20 cellular contexts compared by ENCODE assay signal in genomic region chr13:84528408-84529055, GRCh38.
"Had no signal": no experiment of that assay in that cellular context is flagged by ENCODE, and none has a peak within 500 bp of the region (broad histone marks: within the 10 kb centered on the region; RNA-seq: fewer than 3 reads in every experiment).

No MANE protein-coding gene starts in this region.

- ATAC-seq: effector memory CD8-positive, alpha-beta T cell; gastrocnemius medialis; left cardiac atrium; stimulated activated naive CD8-positive, alpha-beta T cell treated with anti-CD3 and anti-CD28 coated beads, Interleukin-15, Interleukin-2, amounts not matched to agents 100 U/mL and 50 U/mL, for 24 hours had no signal

- H3K36me3 ChIP-seq: esophagus muscularis mucosa, gastrocnemius medialis, left ventricle myocardium inferior, sigmoid colon, tibial nerve had no signal

- H3K4me3 ChIP-seq: esophagus muscularis mucosa, gastrocnemius medialis, left ventricle myocardium inferior, lung, sigmoid colon, skin epidermis, testis, tibial nerve had no signal

- FAIRE-seq: colon, kidney had no signal

- H3K4me1 ChIP-seq: esophagus muscularis mucosa, gastrocnemius medialis, left ventricle myocardium inferior, sigmoid colon, testis, tibial nerve had no signal

- H3K9me3 ChIP-seq: esophagus muscularis mucosa, gastrocnemius medialis, left ventricle myocardium inferior, sigmoid colon, testis, tibial nerve had no signal

- H3K27ac ChIP-seq: epithelial cell of prostate, esophagus muscularis mucosa, gastrocnemius medialis, left ventricle myocardium inferior, sigmoid colon, skin epidermis, testis, tibial nerve had no signal

- H3K27me3 ChIP-seq: esophagus muscularis mucosa, gastrocnemius medialis, sigmoid colon, testis, tibial nerve had no signal

- DNase-seq: effector memory CD8-positive, alpha-beta T cell; gastrocnemius medialis; immature natural killer cell; kidney; left cardiac atrium; left ventricle myocardium inferior; mesenchymal stem cell; midbrain; naive B cell; sigmoid colon; stimulated activated CD4-positive, alpha-beta T cell treated with anti-CD3 and anti-CD28 coated beads, Interleukin-2, amount 100 ng/mL, for 24 hours; stimulated activated CD4-positive, alpha-beta T cell treated with anti-CD3 and anti-CD28 coated beads, Interleukin-4, amount 100 ng/mL, for 4 hours; stimulated activated naive CD8-positive, alpha-beta T cell treated with anti-CD3 and anti-CD28 coated beads, Interleukin-15, Interleukin-2, amounts not matched to agents 100 U/mL and 50 U/mL, for 24 hours; testis had no signal
